Comparison of ENCODE assay signal across 29 cellular contexts in genomic region chr5:153357493-153358112, GRCh38.
"Had no signal": no experiment of that assay in that cellular context is flagged by ENCODE, and none has a peak within 500 bp of the region (broad histone marks: within the 10 kb centered on the region; RNA-seq: fewer than 3 reads in every experiment).

No MANE protein-coding gene starts in this region.

- FAIRE-seq: endothelial cell of umbilical vein had no signal

- DNase-seq: dermis blood vessel endothelial cell; effector memory CD4-positive, alpha-beta T cell; foreskin keratinocyte; heart left ventricle; left cardiac atrium; left lung; mucosa of descending colon; naive B cell; stimulated activated CD4-positive, alpha-beta T cell treated with anti-CD3 and anti-CD28 coated beads, Interleukin-12 subunit alpha, Interleukin-12 subunit beta, amount 100 ng/mL, for 4 hours; stimulated activated CD4-positive, alpha-beta T cell treated with anti-CD3 and anti-CD28 coated beads, Interleukin-1b, Interleukin-23, amount 100 ng/mL, for 48 hours; stimulated activated CD4-positive, alpha-beta T cell treated with anti-CD3 and anti-CD28 coated beads, Interleukin-4, amount 100 ng/mL, for 1 hour; stimulated activated CD8-positive, alpha-beta memory T cell treated with anti-CD3 and anti-CD28 coated beads, Interleukin-4, amount 100 ng/mL, for 48 hours; stimulated activated naive CD4-positive, alpha-beta T cell; stimulated activated naive CD8-positive, alpha-beta T cell treated with anti-CD3 and anti-CD28 coated beads, Interleukin-15, amount 100 ng/mL, for 72 hours; transverse colon; upper lobe of right lung; uterus had no signal

- H3K36me3 Mint-ChIP-seq: mesothelial cell of epicardium, naive B cell, neural progenitor cell had no signal

- ATAC-seq: foreskin keratinocyte; gastroesophageal sphincter; heart left ventricle; left cardiac atrium; left lung; mucosa of descending colon; sciatic nerve; stimulated activated naive CD8-positive, alpha-beta T cell treated with anti-CD3 and anti-CD28 coated beads, Interleukin-15, amount 100 ng/mL, for 72 hours; upper lobe of right lung had no signal

- H3K27me3 ChIP-seq: foreskin keratinocyte, gastroesophageal sphincter, hepatocyte, neural progenitor cell, suprapubic skin, transverse colon, upper lobe of right lung, uterus had no signal

- H3K4me3 Mint-ChIP-seq: mesothelial cell of epicardium; nephron; neural progenitor cell; stimulated activated naive CD8-positive, alpha-beta T cell treated with anti-CD3 and anti-CD28 coated beads, Interleukin-15, amount 100 ng/mL, for 72 hours had no signal

- H3K36me3 ChIP-seq: esophagus muscularis mucosa, gastroesophageal sphincter, heart left ventricle, left lung, neural progenitor cell, suprapubic skin, transverse colon, upper lobe of right lung, uterus had no signal

- H3K4me3 ChIP-seq: esophagus muscularis mucosa, gastroesophageal sphincter, heart left ventricle, hepatocyte, left lung, mucosa of descending colon, neural progenitor cell, smooth muscle cell, suprapubic skin, transverse colon, upper lobe of right lung, uterus had no signal

- H3K4me2 ChIP-seq: hepatocyte, neural progenitor cell, smooth muscle cell had no signal

- H3K4me1 ChIP-seq: esophagus muscularis mucosa, gastroesophageal sphincter, left lung, neural progenitor cell, parathyroid adenoma, suprapubic skin, transverse colon, upper lobe of right lung, uterus had no signal

- H3K79me2 ChIP-seq: hepatocyte, parathyroid adenoma had no signal

- H2AFZ ChIP-seq: hepatocyte, neural progenitor cell, parathyroid adenoma had no signal

- H3K27ac ChIP-seq: esophagus muscularis mucosa, foreskin keratinocyte, gastroesophageal sphincter, heart left ventricle, hepatocyte, left lung, neural progenitor cell, parathyroid adenoma, suprapubic skin, transverse colon, upper lobe of right lung, uterus had no signal

- H3K27me3 Mint-ChIP-seq: progenitor cell of endocrine pancreas had no signal

- H3K9me3 ChIP-seq: esophagus muscularis mucosa, gastroesophageal sphincter, heart left ventricle, left lung, mucosa of descending colon, suprapubic skin, transverse colon, upper lobe of right lung, uterus had no signal

- H3K27ac Mint-ChIP-seq: mesothelial cell of epicardium, naive B cell, nephron, neural progenitor cell, progenitor cell of endocrine pancreas had no signal

- H3K9me3 Mint-ChIP-seq: mesothelial cell of epicardium, nephron, neural progenitor cell had no signal

- H3K9ac ChIP-seq: neural progenitor cell, parathyroid adenoma had no signal
